23 cellular contexts compared by ENCODE assay signal in the genomic region with DNA sequence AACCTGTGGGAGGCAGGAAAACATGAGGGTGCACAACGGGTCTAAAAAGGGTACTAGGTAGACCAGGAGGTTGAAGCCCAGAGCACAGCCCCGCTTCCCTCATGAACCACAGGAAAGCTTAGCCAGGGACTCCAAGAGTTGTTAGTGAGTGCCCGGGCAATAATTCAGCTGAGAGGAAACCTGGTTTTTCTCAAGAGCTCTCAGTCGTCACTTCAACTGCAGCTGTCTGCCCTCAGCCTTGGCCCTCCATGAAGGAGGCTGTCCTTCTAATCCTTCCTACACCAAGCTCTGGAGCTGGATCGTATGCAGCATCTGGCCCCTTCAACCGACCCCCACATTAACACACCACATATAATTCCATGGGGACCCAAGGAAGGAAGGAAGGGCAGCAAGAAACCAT.
"Had no signal": no experiment of that assay in that cellular context is flagged by ENCODE, and none has a peak within 500 bp of the region (broad histone marks: within the 10 kb centered on the region; RNA-seq: fewer than 3 reads in every experiment).

No MANE protein-coding gene starts in this region.

- H3K4me1 ChIP-seq: ascending aorta, upper lobe of left lung had no signal

- H3K4me3 ChIP-seq: ascending aorta, skin epidermis, upper lobe of left lung had no signal

- H3K27ac ChIP-seq: ascending aorta, skin epidermis, upper lobe of left lung, VCaP had no signal

- H3K9me3 ChIP-seq: ascending aorta, upper lobe of left lung had no signal

- H3K36me3 ChIP-seq: ascending aorta, upper lobe of left lung had no signal

- H3K27me3 ChIP-seq: ascending aorta, upper lobe of left lung had no signal

- DNase-seq: activated CD4-positive, alpha-beta T cell treated with anti-CD3 and anti-CD28 coated beads for 4 hours; activated CD4-positive, alpha-beta T cell treated with anti-CD3 and anti-CD28 coated beads, Interleukin-2, amount 50 U/mL, for 4 hours; activated gamma-delta T cell; activated naive CD4-positive, alpha-beta T cell treated with anti-CD3 and anti-CD28 coated beads, Interleukin-2, amount 10 ng/mL, durations not matched to agents 7 days and 5 days; activated naive CD8-positive, alpha-beta T cell treated with anti-CD3 and anti-CD28 coated beads, Interleukin-2, amount 10 ng/mL, durations not matched to agents 7 days and 5 days; caudate nucleus; cortex of kidney; effector memory CD8-positive, alpha-beta T cell; head of caudate nucleus; hypothalamus; immature natural killer cell; kidney; left colon; mesenchymal stem cell; right cardiac atrium; stimulated activated CD4-positive, alpha-beta T cell treated with anti-CD3 and anti-CD28 coated beads, Interleukin-12 subunit alpha, Interleukin-12 subunit beta, amount 100 ng/mL, for 4 hours; stimulated activated CD4-positive, alpha-beta T cell treated with anti-CD3 and anti-CD28 coated beads, Interleukin-4, amount 100 ng/mL, for 24 hours; T-helper 9 cell had no signal

- ATAC-seq: effector memory CD8-positive, alpha-beta T cell; left colon; right cardiac atrium; stimulated activated effector memory CD8-positive, alpha-beta T cell treated with anti-CD3 and anti-CD28 coated beads, Interleukin-12 subunit alpha, Interleukin-12 subunit beta, amount 100 ng/mL, for 72 hours had no signal
